1 cellular context compared by ENCODE assay signal in genomic region chr1:117696567-117696966, GRCh38.
TF ChIP-seq lines count a peak whose summit lies in the region.

No MANE protein-coding gene starts in this region.

TF ChIP-seq in GM23338, 12 proteins besides CTCF, POLR2A, EP300 and RAD21 (continued from another document):
- TF ChIP-seq ZNF462 (CRISPR knock-in tag; IDR thresholded peaks at IDR 0.05): no peak
- no peak for TF ChIP-seq STAT1 (IDR thresholded peaks at IDR 0.05; ENCODE audit: unreplicated experiment)
- TF ChIP-seq EZH2 (IDR thresholded peaks at IDR 0.05; ENCODE audit: low read depth, unreplicated experiment): no peak
- TF ChIP-seq ZNF331 (CRISPR knock-in tag; IDR thresholded peaks at IDR 0.05; ENCODE audit: low read depth): no peak
- TF ChIP-seq CREB1 (CRISPR knock-in tag; IDR thresholded peaks at IDR 0.05; ENCODE audit: low read depth): no peak
- no peak for TF ChIP-seq ETS1 (IDR thresholded peaks at IDR 0.05)
- TF ChIP-seq REST (IDR thresholded peaks at IDR 0.05; ENCODE audit: unreplicated experiment): no peak
